Comparison of ENCODE assay signal across 14 cellular contexts in the genomic region with DNA sequence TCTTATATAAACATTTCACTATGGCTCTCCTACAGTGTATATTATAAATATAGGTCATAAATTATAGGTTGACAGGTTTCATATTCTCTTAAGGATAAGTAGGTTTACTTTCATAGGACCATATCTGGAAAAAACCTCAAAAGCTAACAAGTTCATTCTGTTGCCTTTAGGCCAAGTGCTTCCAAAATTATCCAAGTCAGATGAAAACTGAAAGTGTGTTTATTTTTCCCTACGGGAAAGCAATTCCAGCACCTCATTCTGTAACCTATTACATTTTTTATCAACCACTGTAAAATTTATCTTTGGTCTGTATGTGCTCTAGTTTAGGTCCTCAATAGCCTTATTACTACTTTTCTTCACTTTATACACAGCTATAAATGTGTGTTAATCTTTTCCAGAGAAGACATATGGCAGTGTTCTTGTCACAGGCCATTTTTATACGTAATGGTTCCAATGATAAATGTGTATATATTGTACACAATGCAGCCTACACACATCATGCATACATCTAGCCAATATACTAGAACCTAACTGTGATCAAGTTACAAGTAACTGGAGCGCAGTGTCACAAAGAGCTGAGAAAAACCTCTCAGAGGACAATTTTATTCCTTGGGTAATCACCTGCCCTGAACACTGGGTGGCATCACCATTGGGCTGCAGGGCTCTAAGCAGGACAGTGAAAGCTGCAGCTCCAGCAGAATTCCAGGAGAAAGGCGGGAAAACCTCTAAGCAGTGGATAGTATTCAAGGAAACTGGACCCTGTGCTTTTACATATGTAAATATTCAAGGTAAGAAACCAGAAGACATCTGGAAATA.
DNase-seq lines count a peak whose midpoint lies in the region; ATAC-seq and TF ChIP-seq lines count a peak whose summit lies in the region.
"Had no signal": no experiment of that assay in that cellular context is flagged by ENCODE, and none has a peak within 500 bp of the region (broad histone marks: within the 10 kb centered on the region; RNA-seq: fewer than 3 reads in every experiment).

No MANE protein-coding gene starts in this region.

- H2AFZ ChIP-seq in GM23338 (no peak overlapping the region), Loucy (ENCODE audit: low read length) (no peak overlapping the region), PC-9 (no peak overlapping the region)

- no peak overlapping the region for H3K9ac ChIP-seq in Loucy (ENCODE audit: low read depth, low read length, poor library complexity, severe bottlenecking)
- no peak overlapping the region for H3K9ac ChIP-seq in liver (ENCODE audit: low read depth in 1 of 2, low read length in 2 of 2)

- H3F3A ChIP-seq in GM23338 (replicated peaks; ENCODE audit: low read depth) = no peaks in the 10 kb centered on the region
- H3F3A ChIP-seq in Loucy (ENCODE audit: low read depth) = no peaks in the 10 kb centered on the region
- no peaks in the 10 kb centered on the region for H3F3A ChIP-seq in PC-9 (ENCODE audit: insufficient read depth, low read depth)

- peaks cover 3% of the 10 kb centered on the region for H3K27me3 Mint-ChIP-seq in GM23338 (ENCODE audit: insufficient read depth, low read depth, poor library complexity)
- H3K27me3 Mint-ChIP-seq: CD4-positive, alpha-beta memory T cell had no signal

- H3K27ac ChIP-seq in GM23338 (ENCODE audit: low read depth) (no peak overlapping the region), liver (ENCODE audit: low read depth in 1 of 2, low read length in 2 of 2) (no peak overlapping the region), PC-9 (no peak overlapping the region)
- H3K27ac ChIP-seq: adrenal gland, heart left ventricle had no signal

- H3K79me2 ChIP-seq in GM23338 (replicated peaks; ENCODE audit: insufficient read depth) (no peaks in the 10 kb centered on the region), Loucy (ENCODE audit: insufficient read depth, low read length) (no peaks in the 10 kb centered on the region), PC-9 (ENCODE audit: low read depth) (no peaks in the 10 kb centered on the region)

- ATAC-seq in GM23338 = peak; percentile 94
- ATAC-seq in GM19351 (IDR thresholded peaks at IDR 0.05; ENCODE audit: unreplicated experiment) = no peak
- ATAC-seq: heart left ventricle had no signal

- no peak overlapping the region for H3K27ac Mint-ChIP-seq in GM23338

- DNase-seq in GM23338 (ENCODE audit: low spot score) (peak; percentile 62), cerebellar cortex (ENCODE audit: low spot score) (peak; percentile 5), PC-9 (no peak), SK-N-DZ (ENCODE audit: low spot score) (no peak)
- DNase-seq in stimulated activated CD4-positive, alpha-beta T cell treated with anti-CD3 and anti-CD28 coated beads, Interleukin-4, amount 100 ng/mL, for 24 hours = no peak
- DNase-seq: adrenal gland; CD4-positive, alpha-beta memory T cell; effector CD8-positive, alpha-beta T cell; heart left ventricle; NCI-H187; Right ventricle myocardium superior had no signal

- peaks cover 17% of the 10 kb centered on the region; the same call in 2 of the 3 replicates for H3K36me3 Mint-ChIP-seq in GM23338 (ENCODE audit: low read depth)

- TF ChIP-seq RAD21 in liver (IDR thresholded peaks at IDR 0.05) = peak; percentile 84 to 89

- TF ChIP-seq CTCF in GM23338 (conservative IDR thresholded peaks at IDR 0.05; ENCODE audit: low read depth in 2 of 2) = peak; percentile 45 to 60
- peak; percentile 50 for TF ChIP-seq CTCF in Loucy (conservative IDR thresholded peaks at IDR 0.05; ENCODE audit: low read length)
- peak; percentile 40 for TF ChIP-seq CTCF in liver (IDR thresholded peaks at IDR 0.05; ENCODE audit: low read depth, low read length, missing input control)
- TF ChIP-seq CTCF in PC-9 (conservative IDR thresholded peaks at IDR 0.05) = no peak; the same call in 1 of the 2 replicates

- POLR2A ChIA-PET in PC-9 (lab: Charles Lee; ENCODE audit: unreplicated experiment) = no interaction called here

- no TSS peak for BruUV-seq in PC-9 (replicated peaks; lab: Mats Ljungman, UMichigan)

- intact Hi-C loops in PC-9 (cut with micrococcal nuclease; ENCODE audit: unreplicated experiment) = no loop called here

- H3K36me3 ChIP-seq in GM23338 (ENCODE audit: insufficient read depth) = no peaks in the 10 kb centered on the region
- H3K36me3 ChIP-seq in Loucy (ENCODE audit: insufficient read depth, low read length) = no peaks in the 10 kb centered on the region
- no peaks in the 10 kb centered on the region for H3K36me3 ChIP-seq in liver (ENCODE audit: control insufficient read depth in 4 of 4, insufficient read depth in 3 of 4, low read depth in 1 of 4, low read length in 3 of 4)
- H3K36me3 ChIP-seq in PC-9 (ENCODE audit: low read depth) = no peaks in the 10 kb centered on the region
- H3K36me3 ChIP-seq: adrenal gland, heart left ventricle had no signal

- H4K20me1 ChIP-seq in GM23338 (replicated peaks; ENCODE audit: insufficient read depth) (no peaks in the 10 kb centered on the region), Loucy (ENCODE audit: insufficient read depth, low read length, poor library complexity, severe bottlenecking) (no peaks in the 10 kb centered on the region), PC-9 (ENCODE audit: insufficient read depth) (no peaks in the 10 kb centered on the region)

- no peaks in the 10 kb centered on the region for H3K4me1 ChIP-seq in GM23338 (ENCODE audit: insufficient read depth)
- no peaks in the 10 kb centered on the region for H3K4me1 ChIP-seq in Loucy (ENCODE audit: insufficient read depth, low read length, poor library complexity, severe bottlenecking)
- no peaks in the 10 kb centered on the region for H3K4me1 ChIP-seq in liver (ENCODE audit: control insufficient read depth in 4 of 4, insufficient read depth in 4 of 4, low read length in 3 of 4)
- no peaks in the 10 kb centered on the region for H3K4me1 ChIP-seq in PC-9 (replicated peaks; ENCODE audit: insufficient read depth)
- H3K4me1 ChIP-seq: adrenal gland, heart left ventricle had no signal

- H3K4me1 Mint-ChIP-seq in GM23338 = peaks cover 4% of the 10 kb centered on the region; the same call in 1 of the 3 replicates
- H3K4me1 Mint-ChIP-seq: CD4-positive, alpha-beta memory T cell had no signal

- 65% methylated on average over 4 of the region's 4 CpGs for WGBS in liver

- H3K27me3 ChIP-seq in GM23338 (ENCODE audit: insufficient read depth) (no peaks in the 10 kb centered on the region), Loucy (ENCODE audit: insufficient read depth, low read length, poor library complexity, severe bottlenecking) (no peaks in the 10 kb centered on the region), liver (ENCODE audit: control insufficient read depth in 4 of 4, insufficient read depth in 4 of 4, low read length in 3 of 4) (no peaks in the 10 kb centered on the region), PC-9 (ENCODE audit: insufficient read depth, low read depth) (no peaks in the 10 kb centered on the region)
- H3K27me3 ChIP-seq: adrenal gland, heart left ventricle had no signal

- peaks cover 4% of the 10 kb centered on the region; the same call in 1 of the 2 replicates for H3K9me2 ChIP-seq in GM23338 (ENCODE audit: insufficient read depth)
- no peaks in the 10 kb centered on the region for H3K9me2 ChIP-seq in Loucy (replicated peaks; ENCODE audit: low read depth, low read length)
- no peaks in the 10 kb centered on the region for H3K9me2 ChIP-seq in PC-9 (ENCODE audit: insufficient read depth)

- H3K4me2 ChIP-seq in GM23338 = no peak overlapping the region
- no peak overlapping the region for H3K4me2 ChIP-seq in Loucy (ENCODE audit: low read depth, low read length, poor library complexity, severe bottlenecking)
- H3K4me2 ChIP-seq in PC-9 = no peak overlapping the region

- no peak overlapping the region for H3K4me3 Mint-ChIP-seq in GM23338
- H3K4me3 Mint-ChIP-seq: CD4-positive, alpha-beta memory T cell had no signal

- H3K9me3 ChIP-seq in Loucy (ENCODE audit: insufficient read depth, low read depth, low read length) (no peaks in the 10 kb centered on the region), liver (ENCODE audit: control insufficient read depth in 4 of 4, low read length in 3 of 4) (no peaks in the 10 kb centered on the region), PC-9 (ENCODE audit: insufficient read depth, low read depth) (no peaks in the 10 kb centered on the region)
- H3K9me3 ChIP-seq: adrenal gland had no signal

- peaks cover 11% of the 10 kb centered on the region for H3K9me3 Mint-ChIP-seq in GM23338

- H3K4me3 ChIP-seq in GM23338 (no peak overlapping the region), Loucy (ENCODE audit: low read length, poor library complexity, severe bottlenecking) (no peak overlapping the region), liver (ENCODE audit: low read depth in 1 of 3, low read length in 3 of 3) (no peak overlapping the region), PC-9 (no peak overlapping the region)
- H3K4me3 ChIP-seq: adrenal gland, heart left ventricle had no signal

- CTCF ChIA-PET in PC-9 (lab: Charles Lee) = no interaction called here

TF ChIP-seq in GM23338, 12 proteins besides CTCF, POLR2A, EP300 and RAD21 (continues in another document):
- TF ChIP-seq CREB1 (CRISPR knock-in tag; IDR thresholded peaks at IDR 0.05; ENCODE audit: low read depth) (no peak), STAT1 (IDR thresholded peaks at IDR 0.05; ENCODE audit: unreplicated experiment) (no peak), JUNB (IDR thresholded peaks at IDR 0.05; ENCODE audit: unreplicated experiment) (no peak)

TF ChIP-seq in liver, 16 proteins besides CTCF, POLR2A, EP300 and RAD21 (continues in another document):
- TF ChIP-seq GABPA (IDR thresholded peaks at IDR 0.05 in 1 of 2, conservative IDR thresholded peaks at IDR 0.05 in 1 of 2) = no peak
- TF ChIP-seq TAF1 (conservative IDR thresholded peaks at IDR 0.05) = no peak
- TF ChIP-seq EGR1 (IDR thresholded peaks at IDR 0.05; ENCODE audit: low read depth in 2 of 2) = no peak
- TF ChIP-seq NR2F2 (IDR thresholded peaks at IDR 0.05) = no peak
- TF ChIP-seq FOXA2 (IDR thresholded peaks at IDR 0.05) = no peak
- TF ChIP-seq JUND (IDR thresholded peaks at IDR 0.05) = no peak

Comparison
In these comparisons a context has a peak if more than half of its experiments do, and no peak if none do; other contexts are left out.
1. DNase-seq: peak in GM23338 (single experiment) and cerebellar cortex (single experiment); none in PC-9 (0 of 2), SK-N-DZ (single experiment) and stimulated activated CD4-positive, alpha-beta T cell treated with anti-CD3 and anti-CD28 coated beads, Interleukin-4, amount 100 ng/mL, for 24 hours (single experiment).